ENCODE assay signal across 1 cellular context in the genomic region with DNA sequence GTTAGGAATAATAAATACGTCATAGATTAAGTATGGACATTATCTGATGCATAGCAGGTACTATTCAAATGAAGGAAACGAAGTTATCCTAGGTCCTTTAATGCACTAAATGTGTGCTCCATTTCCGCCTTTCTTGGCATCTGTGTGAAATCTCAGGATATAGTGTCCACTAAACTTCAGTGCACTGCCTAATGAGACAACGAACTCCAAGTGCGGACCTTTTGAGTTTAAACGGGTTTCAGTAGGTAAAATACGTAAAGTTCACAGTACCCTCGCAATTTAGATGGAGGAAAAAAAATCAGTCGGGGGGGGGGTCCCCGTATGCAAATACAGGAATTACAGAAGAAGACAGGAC.
TF ChIP-seq lines count a peak whose summit lies in the region.

No MANE protein-coding gene starts in this region.

TF ChIP-seq in GM23338, 12 proteins besides CTCF, POLR2A, EP300 and RAD21 (continued from another document):
- TF ChIP-seq, protein P1, sequence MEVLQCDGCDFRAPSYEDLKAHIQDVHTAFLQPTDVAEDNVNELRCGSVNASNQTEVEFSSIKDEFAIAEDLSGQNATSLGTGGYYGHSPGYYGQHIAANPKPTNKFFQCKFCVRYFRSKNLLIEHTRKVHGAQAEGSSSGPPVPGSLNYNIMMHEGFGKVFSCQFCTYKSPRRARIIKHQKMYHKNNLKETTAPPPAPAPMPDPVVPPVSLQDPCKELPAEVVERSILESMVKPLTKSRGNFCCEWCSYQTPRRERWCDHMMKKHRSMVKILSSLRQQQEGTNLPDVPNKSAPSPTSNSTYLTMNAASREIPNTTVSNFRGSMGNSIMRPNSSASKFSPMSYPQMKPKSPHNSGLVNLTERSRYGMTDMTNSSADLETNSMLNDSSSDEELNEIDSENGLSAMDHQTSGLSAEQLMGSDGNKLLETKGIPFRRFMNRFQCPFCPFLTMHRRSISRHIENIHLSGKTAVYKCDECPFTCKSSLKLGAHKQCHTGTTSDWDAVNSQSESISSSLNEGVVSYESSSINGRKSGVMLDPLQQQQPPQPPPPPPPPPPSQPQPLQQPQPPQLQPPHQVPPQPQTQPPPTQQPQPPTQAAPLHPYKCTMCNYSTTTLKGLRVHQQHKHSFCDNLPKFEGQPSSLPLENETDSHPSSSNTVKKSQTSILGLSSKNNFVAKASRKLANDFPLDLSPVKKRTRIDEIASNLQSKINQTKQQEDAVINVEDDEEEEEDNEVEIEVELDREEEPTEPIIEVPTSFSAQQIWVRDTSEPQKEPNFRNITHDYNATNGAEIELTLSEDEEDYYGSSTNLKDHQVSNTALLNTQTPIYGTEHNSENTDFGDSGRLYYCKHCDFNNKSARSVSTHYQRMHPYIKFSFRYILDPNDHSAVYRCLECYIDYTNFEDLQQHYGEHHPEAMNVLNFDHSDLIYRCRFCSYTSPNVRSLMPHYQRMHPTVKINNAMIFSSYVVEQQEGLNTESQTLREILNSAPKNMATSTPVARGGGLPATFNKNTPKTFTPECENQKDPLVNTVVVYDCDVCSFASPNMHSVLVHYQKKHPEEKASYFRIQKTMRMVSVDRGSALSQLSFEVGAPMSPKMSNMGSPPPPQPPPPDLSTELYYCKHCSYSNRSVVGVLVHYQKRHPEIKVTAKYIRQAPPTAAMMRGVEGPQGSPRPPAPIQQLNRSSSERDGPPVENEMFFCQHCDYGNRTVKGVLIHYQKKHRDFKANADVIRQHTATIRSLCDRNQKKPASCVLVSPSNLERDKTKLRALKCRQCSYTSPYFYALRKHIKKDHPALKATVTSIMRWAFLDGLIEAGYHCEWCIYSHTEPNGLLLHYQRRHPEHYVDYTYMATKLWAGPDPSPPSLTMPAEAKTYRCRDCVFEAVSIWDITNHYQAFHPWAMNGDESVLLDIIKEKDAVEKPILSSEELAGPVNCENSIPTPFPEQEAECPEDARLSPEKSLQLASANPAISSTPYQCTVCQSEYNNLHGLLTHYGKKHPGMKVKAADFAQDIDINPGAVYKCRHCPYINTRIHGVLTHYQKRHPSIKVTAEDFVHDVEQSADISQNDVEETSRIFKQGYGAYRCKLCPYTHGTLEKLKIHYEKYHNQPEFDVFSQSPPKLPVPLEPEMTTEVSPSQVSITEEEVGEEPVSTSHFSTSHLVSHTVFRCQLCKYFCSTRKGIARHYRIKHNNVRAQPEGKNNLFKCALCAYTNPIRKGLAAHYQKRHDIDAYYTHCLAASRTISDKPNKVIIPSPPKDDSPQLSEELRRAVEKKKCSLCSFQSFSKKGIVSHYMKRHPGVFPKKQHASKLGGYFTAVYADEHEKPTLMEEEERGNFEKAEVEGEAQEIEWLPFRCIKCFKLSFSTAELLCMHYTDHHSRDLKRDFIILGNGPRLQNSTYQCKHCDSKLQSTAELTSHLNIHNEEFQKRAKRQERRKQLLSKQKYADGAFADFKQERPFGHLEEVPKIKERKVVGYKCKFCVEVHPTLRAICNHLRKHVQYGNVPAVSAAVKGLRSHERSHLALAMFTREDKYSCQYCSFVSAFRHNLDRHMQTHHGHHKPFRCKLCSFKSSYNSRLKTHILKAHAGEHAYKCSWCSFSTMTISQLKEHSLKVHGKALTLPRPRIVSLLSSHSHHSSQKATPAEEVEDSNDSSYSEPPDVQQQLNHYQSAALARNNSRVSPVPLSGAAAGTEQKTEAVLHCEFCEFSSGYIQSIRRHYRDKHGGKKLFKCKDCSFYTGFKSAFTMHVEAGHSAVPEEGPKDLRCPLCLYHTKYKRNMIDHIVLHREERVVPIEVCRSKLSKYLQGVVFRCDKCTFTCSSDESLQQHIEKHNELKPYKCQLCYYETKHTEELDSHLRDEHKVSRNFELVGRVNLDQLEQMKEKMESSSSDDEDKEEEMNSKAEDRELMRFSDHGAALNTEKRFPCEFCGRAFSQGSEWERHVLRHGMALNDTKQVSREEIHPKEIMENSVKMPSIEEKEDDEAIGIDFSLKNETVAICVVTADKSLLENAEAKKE (CRISPR knock-in tag; IDR thresholded peaks at IDR 0.05) = no peak
- TF ChIP-seq JUNB (IDR thresholded peaks at IDR 0.05; ENCODE audit: unreplicated experiment) (no peak), EZH2phosphoT487 (IDR thresholded peaks at IDR 0.05; ENCODE audit: unreplicated experiment) (no peak), NANOG (IDR thresholded peaks at IDR 0.05; ENCODE audit: borderline replicate concordance) (no peak)
- TF ChIP-seq, protein P2, sequence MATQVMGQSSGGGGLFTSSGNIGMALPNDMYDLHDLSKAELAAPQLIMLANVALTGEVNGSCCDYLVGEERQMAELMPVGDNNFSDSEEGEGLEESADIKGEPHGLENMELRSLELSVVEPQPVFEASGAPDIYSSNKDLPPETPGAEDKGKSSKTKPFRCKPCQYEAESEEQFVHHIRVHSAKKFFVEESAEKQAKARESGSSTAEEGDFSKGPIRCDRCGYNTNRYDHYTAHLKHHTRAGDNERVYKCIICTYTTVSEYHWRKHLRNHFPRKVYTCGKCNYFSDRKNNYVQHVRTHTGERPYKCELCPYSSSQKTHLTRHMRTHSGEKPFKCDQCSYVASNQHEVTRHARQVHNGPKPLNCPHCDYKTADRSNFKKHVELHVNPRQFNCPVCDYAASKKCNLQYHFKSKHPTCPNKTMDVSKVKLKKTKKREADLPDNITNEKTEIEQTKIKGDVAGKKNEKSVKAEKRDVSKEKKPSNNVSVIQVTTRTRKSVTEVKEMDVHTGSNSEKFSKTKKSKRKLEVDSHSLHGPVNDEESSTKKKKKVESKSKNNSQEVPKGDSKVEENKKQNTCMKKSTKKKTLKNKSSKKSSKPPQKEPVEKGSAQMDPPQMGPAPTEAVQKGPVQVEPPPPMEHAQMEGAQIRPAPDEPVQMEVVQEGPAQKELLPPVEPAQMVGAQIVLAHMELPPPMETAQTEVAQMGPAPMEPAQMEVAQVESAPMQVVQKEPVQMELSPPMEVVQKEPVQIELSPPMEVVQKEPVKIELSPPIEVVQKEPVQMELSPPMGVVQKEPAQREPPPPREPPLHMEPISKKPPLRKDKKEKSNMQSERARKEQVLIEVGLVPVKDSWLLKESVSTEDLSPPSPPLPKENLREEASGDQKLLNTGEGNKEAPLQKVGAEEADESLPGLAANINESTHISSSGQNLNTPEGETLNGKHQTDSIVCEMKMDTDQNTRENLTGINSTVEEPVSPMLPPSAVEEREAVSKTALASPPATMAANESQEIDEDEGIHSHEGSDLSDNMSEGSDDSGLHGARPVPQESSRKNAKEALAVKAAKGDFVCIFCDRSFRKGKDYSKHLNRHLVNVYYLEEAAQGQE (IDR thresholded peaks at IDR 0.05; ENCODE audit: unreplicated experiment) = no peak
